34 cellular contexts compared by ENCODE assay signal in the genomic region with DNA sequence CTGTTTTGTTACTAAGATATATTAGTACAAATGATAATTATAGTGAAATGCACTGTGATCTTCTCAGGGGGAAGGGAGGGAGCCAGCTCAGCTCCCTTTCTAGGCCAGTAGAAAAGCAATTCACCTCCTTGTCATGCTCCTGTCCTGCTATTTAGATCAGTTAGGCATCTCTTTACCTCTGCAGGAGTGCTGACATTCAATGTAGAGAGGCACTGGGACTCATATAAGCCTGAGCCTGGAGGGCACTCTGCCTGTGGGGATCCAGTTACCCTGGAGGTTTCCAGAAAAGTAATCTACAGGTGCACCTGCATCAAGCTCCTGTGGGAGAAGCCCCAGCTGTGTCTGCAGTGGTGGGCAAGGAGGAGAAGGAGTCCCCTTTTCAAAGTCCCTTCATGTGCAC.
"Had no signal": no experiment of that assay in that cellular context is flagged by ENCODE, and none has a peak within 500 bp of the region (broad histone marks: within the 10 kb centered on the region; RNA-seq: fewer than 3 reads in every experiment).

No MANE protein-coding gene starts in this region.

- H3K36me3 Mint-ChIP-seq: activated naive CD4-positive, alpha-beta T cell treated with anti-CD3 and anti-CD28 coated beads, Interleukin-2, amount 50 U/mL, for 24 hours; activated naive CD8-positive, alpha-beta T cell treated with anti-CD3 and anti-CD28 coated beads for 36 hours; brain had no signal

- H3K4me1 Mint-ChIP-seq: activated CD4-positive, alpha-beta memory T cell treated with anti-CD3 and anti-CD28 coated beads, Interleukin-2, amount 10 ng/mL, durations not matched to agents 7 days and 5 days; activated CD4-positive, alpha-beta T cell treated with anti-CD3 and anti-CD28 coated beads, Interleukin-2, amount 10 ng/mL, durations not matched to agents 7 days and 5 days; activated naive CD4-positive, alpha-beta T cell treated with anti-CD3 and anti-CD28 coated beads, Interleukin-2, amount 50 U/mL, for 24 hours; activated naive CD8-positive, alpha-beta T cell treated with anti-CD3 and anti-CD28 coated beads for 36 hours; activated naive CD8-positive, alpha-beta T cell treated with anti-CD3 and anti-CD28 coated beads, Interleukin-2, amount 50 U/mL, for 24 hours; activated T-helper 17 cell treated with anti-CD3 and anti-CD28 coated beads, Interleukin-2, amount 50 U/mL, for 72 hours; brain; T-helper 17 cell had no signal

- H3K27ac Mint-ChIP-seq: activated CD4-positive, alpha-beta memory T cell treated with anti-CD3 and anti-CD28 coated beads, Interleukin-2, amount 10 ng/mL, durations not matched to agents 7 days and 5 days; activated CD4-positive, alpha-beta T cell treated with anti-CD3 and anti-CD28 coated beads, Interleukin-2, amount 10 ng/mL, durations not matched to agents 7 days and 5 days; activated naive CD4-positive, alpha-beta T cell treated with anti-CD3 and anti-CD28 coated beads for 36 hours; activated naive CD4-positive, alpha-beta T cell treated with anti-CD3 and anti-CD28 coated beads, Interleukin-2, amount 50 U/mL, for 24 hours; activated naive CD8-positive, alpha-beta T cell treated with anti-CD3 and anti-CD28 coated beads for 36 hours; activated naive CD8-positive, alpha-beta T cell treated with anti-CD3 and anti-CD28 coated beads, Interleukin-2, amount 50 U/mL, for 24 hours; activated T-cell treated with anti-CD3 and anti-CD28 coated beads, Interleukin-2, amount 50 U/mL, for 24 hours; activated T-cell treated with anti-CD3 and anti-CD28 coated beads, Interleukin-2, amount 50 U/mL, for 72 hours; activated T-helper 17 cell treated with anti-CD3 and anti-CD28 coated beads, Interleukin-2, amount 50 U/mL, for 72 hours; brain; T-helper 17 cell; T-helper 2 cell treated with Interferon-gamma antibody and Interleukin-4, amounts not matched to agents 5 μg/mL and 100 μg/mL, for 36 hours had no signal

- H3K4me3 ChIP-seq: adrenal gland, ascending aorta, breast epithelium, cardiac muscle cell, colonic mucosa, esophagus squamous epithelium, gastroesophageal sphincter, heart right ventricle had no signal

- H3K9me3 ChIP-seq: adrenal gland, ascending aorta, colonic mucosa, esophagus squamous epithelium, gastroesophageal sphincter had no signal

- H3K27me3 Mint-ChIP-seq: activated CD4-positive, alpha-beta memory T cell treated with anti-CD3 and anti-CD28 coated beads, Interleukin-2, amount 10 ng/mL, durations not matched to agents 7 days and 5 days; activated CD4-positive, alpha-beta T cell treated with anti-CD3 and anti-CD28 coated beads, Interleukin-2, amount 10 ng/mL, durations not matched to agents 7 days and 5 days; activated naive CD4-positive, alpha-beta T cell treated with anti-CD3 and anti-CD28 coated beads, Interleukin-2, amount 50 U/mL, for 24 hours; activated naive CD8-positive, alpha-beta T cell treated with anti-CD3 and anti-CD28 coated beads for 36 hours; activated naive CD8-positive, alpha-beta T cell treated with anti-CD3 and anti-CD28 coated beads, Interleukin-2, amount 50 U/mL, for 24 hours; activated T-cell treated with anti-CD3 and anti-CD28 coated beads, Interleukin-2, amount 50 U/mL, for 24 hours; activated T-helper 17 cell treated with anti-CD3 and anti-CD28 coated beads, Interleukin-2, amount 50 U/mL, for 72 hours; brain; T-helper 17 cell had no signal

- H3K9me3 Mint-ChIP-seq: activated CD4-positive, alpha-beta memory T cell treated with anti-CD3 and anti-CD28 coated beads, Interleukin-2, amount 10 ng/mL, durations not matched to agents 7 days and 5 days; activated CD4-positive, alpha-beta T cell treated with anti-CD3 and anti-CD28 coated beads, Interleukin-2, amount 10 ng/mL, durations not matched to agents 7 days and 5 days; activated naive CD4-positive, alpha-beta T cell treated with anti-CD3 and anti-CD28 coated beads for 36 hours; activated naive CD4-positive, alpha-beta T cell treated with anti-CD3 and anti-CD28 coated beads, Interleukin-2, amount 50 U/mL, for 24 hours; activated naive CD8-positive, alpha-beta T cell treated with anti-CD3 and anti-CD28 coated beads for 36 hours; activated naive CD8-positive, alpha-beta T cell treated with anti-CD3 and anti-CD28 coated beads, Interleukin-2, amount 50 U/mL, for 24 hours; activated T-cell treated with anti-CD3 and anti-CD28 coated beads, Interleukin-2, amount 50 U/mL, for 24 hours; activated T-helper 17 cell treated with anti-CD3 and anti-CD28 coated beads, Interleukin-2, amount 50 U/mL, for 72 hours; T-helper 2 cell treated with Interferon-gamma antibody and Interleukin-4, amounts not matched to agents 5 μg/mL and 100 μg/mL, for 36 hours had no signal

- H3K27ac ChIP-seq: adrenal gland, ascending aorta, breast epithelium, cardiac muscle cell, colonic mucosa, epithelial cell of prostate, esophagus squamous epithelium, gastroesophageal sphincter, heart right ventricle had no signal

- H3K27me3 ChIP-seq: adrenal gland, ascending aorta, breast epithelium, cardiac muscle cell, colonic mucosa, esophagus squamous epithelium, gastroesophageal sphincter, heart right ventricle had no signal

- H3K4me3 Mint-ChIP-seq: activated CD4-positive, alpha-beta memory T cell treated with anti-CD3 and anti-CD28 coated beads, Interleukin-2, amount 10 ng/mL, durations not matched to agents 7 days and 5 days; activated CD4-positive, alpha-beta T cell treated with anti-CD3 and anti-CD28 coated beads, Interleukin-2, amount 10 ng/mL, durations not matched to agents 7 days and 5 days; activated naive CD4-positive, alpha-beta T cell treated with anti-CD3 and anti-CD28 coated beads for 36 hours; activated naive CD4-positive, alpha-beta T cell treated with anti-CD3 and anti-CD28 coated beads, Interleukin-2, amount 50 U/mL, for 24 hours; activated naive CD8-positive, alpha-beta T cell treated with anti-CD3 and anti-CD28 coated beads for 36 hours; activated naive CD8-positive, alpha-beta T cell treated with anti-CD3 and anti-CD28 coated beads, Interleukin-2, amount 50 U/mL, for 24 hours; activated T-cell treated with anti-CD3 and anti-CD28 coated beads, Interleukin-2, amount 50 U/mL, for 24 hours; activated T-cell treated with anti-CD3 and anti-CD28 coated beads, Interleukin-2, amount 50 U/mL, for 72 hours; activated T-helper 17 cell treated with anti-CD3 and anti-CD28 coated beads, Interleukin-2, amount 50 U/mL, for 72 hours; brain; T-helper 17 cell; T-helper 2 cell treated with Interferon-gamma antibody and Interleukin-4, amounts not matched to agents 5 μg/mL and 100 μg/mL, for 36 hours had no signal

- ATAC-seq: activated naive CD8-positive, alpha-beta T cell treated with anti-CD3 and anti-CD28 coated beads, Interleukin-2, amount 50 U/mL, for 24 hours; activated T-cell treated with anti-CD3 and anti-CD28 coated beads, Interleukin-2, amount 50 U/mL, for 72 hours; activated T-helper 17 cell treated with anti-CD3 and anti-CD28 coated beads, Interleukin-2, amount 50 U/mL, for 72 hours; gastroesophageal sphincter; heart right ventricle; T-helper 17 cell had no signal

- H3K36me3 ChIP-seq: adrenal gland, ascending aorta, breast epithelium, cardiac muscle cell, colonic mucosa, esophagus squamous epithelium, gastroesophageal sphincter, heart right ventricle had no signal

- DNase-seq: activated CD4-positive, alpha-beta memory T cell treated with anti-CD3 and anti-CD28 coated beads, Interleukin-2, amount 10 ng/mL, durations not matched to agents 7 days and 5 days; activated CD4-positive, alpha-beta T cell treated with anti-CD3 and anti-CD28 coated beads for 1 hour; activated CD4-positive, alpha-beta T cell treated with anti-CD3 and anti-CD28 coated beads for 4 hours; activated CD4-positive, alpha-beta T cell treated with anti-CD3 and anti-CD28 coated beads, Interleukin-2, amount 10 ng/mL, durations not matched to agents 7 days and 5 days; activated CD4-positive, alpha-beta T cell treated with anti-CD3 and anti-CD28 coated beads, Interleukin-2, amount 50 U/mL, for 4 hours; activated CD8-positive, alpha-beta memory T cell treated with anti-CD3 and anti-CD28 coated beads, Interleukin-2, amount 50 U/mL, for 48 hours; activated effector memory CD4-positive, alpha-beta T cell treated with anti-CD3 and anti-CD28 coated beads, Interleukin-2, amount 50 U/mL, for 16 hours; activated naive CD4-positive, alpha-beta T cell treated with anti-CD3 and anti-CD28 coated beads for 36 hours; activated naive CD8-positive, alpha-beta T cell treated with anti-CD3 and anti-CD28 coated beads for 36 hours; activated naive CD8-positive, alpha-beta T cell treated with anti-CD3 and anti-CD28 coated beads, Interleukin-2, amount 50 U/mL, for 24 hours; activated T-cell treated with anti-CD3 and anti-CD28 coated beads for 4 hours; activated T-cell treated with anti-CD3 and anti-CD28 coated beads, Interleukin-2, amount 50 U/mL, for 24 hours; activated T-cell treated with anti-CD3 and anti-CD28 coated beads, Interleukin-2, amount 50 U/mL, for 72 hours; adrenal gland; amygdala; central memory CD4-positive, alpha-beta T cell; cerebellar nuclear complex; colonic mucosa; effector CD8-positive, alpha-beta T cell; esophagus squamous epithelium; foreskin melanocyte; heart right ventricle; T-helper 1 cell; T-helper 17 cell; T1000 had no signal

- H3K4me1 ChIP-seq: adrenal gland, ascending aorta, breast epithelium, colonic mucosa, esophagus squamous epithelium, gastroesophageal sphincter, heart right ventricle had no signal
